ENCODE assay signal across 1 cellular context in the genomic region with DNA sequence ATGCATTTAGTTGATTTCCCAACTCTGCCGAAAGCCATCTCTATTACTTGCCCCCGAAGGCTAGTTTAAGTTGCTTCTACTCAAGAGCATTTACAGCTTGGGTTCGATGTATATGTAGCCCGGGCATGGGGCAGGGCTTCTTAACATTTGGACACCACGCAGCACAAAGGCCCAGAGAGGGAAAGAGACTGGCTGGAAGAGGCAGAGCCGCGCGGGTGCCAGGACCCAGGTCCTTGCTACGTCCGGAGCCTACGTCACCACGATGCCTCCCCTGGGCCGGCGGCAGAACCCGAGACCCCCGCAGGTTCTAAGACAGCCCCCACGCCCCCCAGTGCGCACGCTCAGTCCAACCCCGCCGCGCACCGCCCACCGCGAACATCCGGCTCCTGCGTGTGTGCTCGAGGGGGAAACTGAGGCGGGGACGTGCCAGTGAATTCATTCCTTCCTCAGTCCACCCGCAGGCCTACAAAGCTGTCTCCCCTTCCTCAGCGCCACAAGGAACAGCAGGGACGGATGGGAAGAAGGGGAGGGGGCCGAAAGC.
A peak's percentile ranks its signal among the peaks of the same experiment; 100 is the strongest.
TF ChIP-seq lines count a peak whose summit lies in the region.

No MANE protein-coding gene starts in this region.

TF ChIP-seq in HEK293, 187 proteins besides CTCF, POLR2A, EP300 and RAD21 (continued from another document):
- TF ChIP-seq, protein P1, sequence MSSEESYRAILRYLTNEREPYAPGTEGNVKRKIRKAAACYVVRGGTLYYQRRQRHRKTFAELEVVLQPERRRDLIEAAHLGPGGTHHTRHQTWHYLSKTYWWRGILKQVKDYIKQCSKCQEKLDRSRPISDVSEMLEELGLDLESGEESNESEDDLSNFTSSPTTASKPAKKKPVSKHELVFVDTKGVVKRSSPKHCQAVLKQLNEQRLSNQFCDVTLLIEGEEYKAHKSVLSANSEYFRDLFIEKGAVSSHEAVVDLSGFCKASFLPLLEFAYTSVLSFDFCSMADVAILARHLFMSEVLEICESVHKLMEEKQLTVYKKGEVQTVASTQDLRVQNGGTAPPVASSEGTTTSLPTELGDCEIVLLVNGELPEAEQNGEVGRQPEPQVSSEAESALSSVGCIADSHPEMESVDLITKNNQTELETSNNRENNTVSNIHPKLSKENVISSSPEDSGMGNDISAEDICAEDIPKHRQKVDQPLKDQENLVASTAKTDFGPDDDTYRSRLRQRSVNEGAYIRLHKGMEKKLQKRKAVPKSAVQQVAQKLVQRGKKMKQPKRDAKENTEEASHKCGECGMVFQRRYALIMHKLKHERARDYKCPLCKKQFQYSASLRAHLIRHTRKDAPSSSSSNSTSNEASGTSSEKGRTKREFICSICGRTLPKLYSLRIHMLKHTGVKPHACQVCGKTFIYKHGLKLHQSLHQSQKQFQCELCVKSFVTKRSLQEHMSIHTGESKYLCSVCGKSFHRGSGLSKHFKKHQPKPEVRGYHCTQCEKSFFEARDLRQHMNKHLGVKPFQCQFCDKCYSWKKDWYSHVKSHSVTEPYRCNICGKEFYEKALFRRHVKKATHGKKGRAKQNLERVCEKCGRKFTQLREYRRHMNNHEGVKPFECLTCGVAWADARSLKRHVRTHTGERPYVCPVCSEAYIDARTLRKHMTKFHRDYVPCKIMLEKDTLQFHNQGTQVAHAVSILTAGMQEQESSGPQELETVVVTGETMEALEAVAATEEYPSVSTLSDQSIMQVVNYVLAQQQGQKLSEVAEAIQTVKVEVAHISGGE (tag by site-specific recombination; conservative IDR thresholded peaks at IDR 0.05; ENCODE audit: low read depth) = 0 out of 2 replicates have a peak, but pooled peaks have one; percentile 50
- TF ChIP-seq ZIC2 (tag by site-specific recombination; IDR thresholded peaks at IDR 0.05) (peak; percentile 94), ZNF777 (tag by site-specific recombination; IDR thresholded peaks at IDR 0.05; ENCODE audit: borderline replicate concordance) (peak; percentile 52; the same call in 1 of the 2 replicates), SALL2 (tag by site-specific recombination; IDR thresholded peaks at IDR 0.05; ENCODE audit: borderline replicate concordance) (no peak), FEZF1 (tag by site-specific recombination; IDR thresholded peaks at IDR 0.05) (peak; percentile 63), KLF16 (tag by site-specific recombination; IDR thresholded peaks at IDR 0.05) (no peak; the same call in 1 of the 2 replicates), GLIS1 (tag by site-specific recombination; IDR thresholded peaks at IDR 0.05) (peak; percentile 69), ZNF785 (tag by site-specific recombination; IDR thresholded peaks at IDR 0.05) (no peak)
- TF ChIP-seq, protein P2, sequence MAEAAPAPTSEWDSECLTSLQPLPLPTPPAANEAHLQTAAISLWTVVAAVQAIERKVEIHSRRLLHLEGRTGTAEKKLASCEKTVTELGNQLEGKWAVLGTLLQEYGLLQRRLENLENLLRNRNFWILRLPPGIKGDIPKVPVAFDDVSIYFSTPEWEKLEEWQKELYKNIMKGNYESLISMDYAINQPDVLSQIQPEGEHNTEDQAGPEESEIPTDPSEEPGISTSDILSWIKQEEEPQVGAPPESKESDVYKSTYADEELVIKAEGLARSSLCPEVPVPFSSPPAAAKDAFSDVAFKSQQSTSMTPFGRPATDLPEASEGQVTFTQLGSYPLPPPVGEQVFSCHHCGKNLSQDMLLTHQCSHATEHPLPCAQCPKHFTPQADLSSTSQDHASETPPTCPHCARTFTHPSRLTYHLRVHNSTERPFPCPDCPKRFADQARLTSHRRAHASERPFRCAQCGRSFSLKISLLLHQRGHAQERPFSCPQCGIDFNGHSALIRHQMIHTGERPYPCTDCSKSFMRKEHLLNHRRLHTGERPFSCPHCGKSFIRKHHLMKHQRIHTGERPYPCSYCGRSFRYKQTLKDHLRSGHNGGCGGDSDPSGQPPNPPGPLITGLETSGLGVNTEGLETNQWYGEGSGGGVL (tag by site-specific recombination; IDR thresholded peaks at IDR 0.05) = peak; percentile 88
